Comparison of ENCODE assay signal across 22 cellular contexts in the genomic region with DNA sequence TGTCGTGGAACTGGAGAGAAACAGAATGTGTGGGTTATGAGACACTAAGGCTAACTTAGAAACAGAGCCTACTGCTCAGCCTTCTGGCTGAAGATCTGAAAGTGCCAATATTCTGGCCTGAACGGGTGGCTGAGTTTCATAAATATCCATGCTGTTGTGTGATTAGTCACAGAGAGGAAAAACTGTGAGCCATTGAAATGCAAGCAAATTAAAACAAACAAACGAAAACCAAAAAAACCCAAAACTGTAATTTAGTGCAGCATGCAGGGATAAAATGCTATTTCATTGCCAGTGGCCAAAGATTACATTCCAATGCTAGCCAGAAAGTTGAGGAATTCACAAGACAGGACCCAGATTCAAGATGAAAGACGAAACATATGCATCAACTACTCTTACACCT.
DNase-seq lines count a peak whose midpoint lies in the region; ATAC-seq and TF ChIP-seq lines count a peak whose summit lies in the region.
"Had no signal": no experiment of that assay in that cellular context is flagged by ENCODE, and none has a peak within 500 bp of the region (broad histone marks: within the 10 kb centered on the region; RNA-seq: fewer than 3 reads in every experiment).

No MANE protein-coding gene starts in this region.

- ATAC-seq in GM18909 (IDR thresholded peaks at IDR 0.05; ENCODE audit: poor library complexity, unreplicated experiment), result no peak
- ATAC-seq: activated CD8-positive, alpha-beta memory T cell treated with anti-CD3 and anti-CD28 coated beads, Interleukin-2, amount 10 ng/mL, durations not matched to agents 7 days and 5 days; heart right ventricle; right lobe of liver had no signal

- no peaks in the 10 kb centered on the region for H3K79me2 ChIP-seq in ACC112 (ENCODE audit: control insufficient read depth, insufficient read depth, low read length, unreplicated experiment)

- peak overlapping the region; percentile 43 for H2AFZ ChIP-seq in ACC112 (ENCODE audit: low read length, unreplicated experiment)

- no peaks in the 10 kb centered on the region for H3K36me3 ChIP-seq in ACC112 (ENCODE audit: insufficient read depth, low read length)
- H3K36me3 ChIP-seq: adrenal gland, heart right ventricle, right lobe of liver had no signal

- H3K27me3 ChIP-seq in ACC112 (ENCODE audit: insufficient read depth, low read length), result no peaks in the 10 kb centered on the region
- H3K27me3 ChIP-seq: adrenal gland, heart right ventricle, right lobe of liver had no signal

- DNase-seq in GM04504 (ENCODE audit: low read depth) (peak; percentile 44), amniotic stem cell (lab: John Stamatoyannopoulos, UW) (peak; percentile 51), foreskin fibroblast (peak; percentile 21 to 39), head of caudate nucleus (no peak), GM10266 (ENCODE audit: extremely low spot score) (no peak)
- DNase-seq in activated naive CD4-positive, alpha-beta T cell treated with anti-CD3 and anti-CD28 coated beads, Interleukin-2, amount 50 U/mL, for 16 hours, result no peak
- DNase-seq: activated CD4-positive, alpha-beta T cell treated with anti-CD3 and anti-CD28 coated beads for 4 hours; activated CD8-positive, alpha-beta memory T cell treated with anti-CD3 and anti-CD28 coated beads, Interleukin-2, amount 10 ng/mL, durations not matched to agents 7 days and 5 days; adrenal gland; DMS153; heart right ventricle; immature natural killer cell; KG1; NCI-H1092; NCI-H2029 treated with DMSO at 0.1 percent for 48 hours; NCI-H510A; right lobe of liver; stimulated activated CD4-positive, alpha-beta T cell treated with anti-CD3 and anti-CD28 coated beads, Interleukin-1b, Interleukin-23, amount 100 ng/mL, for 48 hours; stimulated activated naive CD4-positive, alpha-beta T cell treated with Interleukin-2 at 50 U/mL for 16 hours had no signal

- intact Hi-C loops in head of caudate nucleus (cut with DNase I), result no loop called here

- H3K4me3 ChIP-seq in ACC112 (ENCODE audit: low read depth, low read length) (no peak overlapping the region), foreskin fibroblast (ENCODE audit: low read depth in 1 of 2, low read length in 2 of 2) (peak overlapping the region in 1 of 2 donors; percentile 3)
- H3K4me3 ChIP-seq: adrenal gland, heart right ventricle, right lobe of liver had no signal

- TF ChIP-seq CTCF in foreskin fibroblast (IDR thresholded peaks at IDR 0.05; ENCODE audit: low read depth, low read length), result no peak
- no peak for TF ChIP-seq CTCF in GM10266 (IDR thresholded peaks at IDR 0.05; ENCODE audit: control insufficient read depth, insufficient read depth, low read depth, missing control alignments)

- H3K4me1 ChIP-seq in ACC112 (ENCODE audit: control insufficient read depth, insufficient read depth, low read length, unreplicated experiment), result no peaks in the 10 kb centered on the region
- H3K4me1 ChIP-seq: adrenal gland, heart right ventricle, right lobe of liver had no signal

- H3K27ac ChIP-seq in ACC112 (ENCODE audit: low read depth, low read length), result no peak overlapping the region
- H3K27ac ChIP-seq: 22Rv1, adrenal gland, heart right ventricle, right lobe of liver had no signal

Comparison
In these comparisons a context has a peak if more than half of its experiments do, and no peak if none do; other contexts are left out.
1. DNase-seq: peak in GM04504 (single experiment), amniotic stem cell (single experiment) and foreskin fibroblast (2 of 2); none in head of caudate nucleus (0 of 42), GM10266 (single experiment) and activated naive CD4-positive, alpha-beta T cell treated with anti-CD3 and anti-CD28 coated beads, Interleukin-2, amount 50 U/mL, for 16 hours (single experiment).